In the genomic region with DNA sequence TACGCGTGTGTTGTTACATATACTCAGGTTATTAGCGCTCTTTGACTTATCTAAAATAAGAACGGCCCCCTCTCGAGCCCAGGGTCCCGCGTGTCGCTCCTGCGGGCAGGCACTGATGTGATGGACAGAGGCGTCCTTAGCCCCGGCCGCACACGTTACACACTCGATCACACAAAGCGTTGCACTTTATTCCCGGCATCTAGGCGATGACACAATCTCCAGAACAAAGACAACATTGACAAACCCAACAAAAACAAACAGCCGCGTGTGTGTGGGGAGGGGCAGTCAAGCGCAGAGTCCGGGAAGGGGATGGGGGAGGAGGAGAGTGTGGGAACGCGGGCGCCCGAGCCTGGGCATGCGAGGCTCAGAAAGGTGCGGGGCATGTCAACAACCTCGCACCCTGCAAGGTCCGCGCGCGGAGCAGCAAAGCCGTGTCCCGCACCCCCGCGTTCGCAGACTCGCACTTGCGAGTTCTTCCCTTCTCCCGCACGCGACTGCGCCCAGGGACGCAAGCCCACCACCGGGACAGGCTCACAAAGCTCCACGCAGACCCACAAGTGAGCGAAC, we compare ENCODE assay signal across 1 cellular context.
TF ChIP-seq lines count a peak whose summit lies in the region.

No MANE protein-coding gene starts in this region.

TF ChIP-seq in neural cell, 6 proteins besides CTCF, POLR2A, EP300 and RAD21:
- TF ChIP-seq, protein P1, sequence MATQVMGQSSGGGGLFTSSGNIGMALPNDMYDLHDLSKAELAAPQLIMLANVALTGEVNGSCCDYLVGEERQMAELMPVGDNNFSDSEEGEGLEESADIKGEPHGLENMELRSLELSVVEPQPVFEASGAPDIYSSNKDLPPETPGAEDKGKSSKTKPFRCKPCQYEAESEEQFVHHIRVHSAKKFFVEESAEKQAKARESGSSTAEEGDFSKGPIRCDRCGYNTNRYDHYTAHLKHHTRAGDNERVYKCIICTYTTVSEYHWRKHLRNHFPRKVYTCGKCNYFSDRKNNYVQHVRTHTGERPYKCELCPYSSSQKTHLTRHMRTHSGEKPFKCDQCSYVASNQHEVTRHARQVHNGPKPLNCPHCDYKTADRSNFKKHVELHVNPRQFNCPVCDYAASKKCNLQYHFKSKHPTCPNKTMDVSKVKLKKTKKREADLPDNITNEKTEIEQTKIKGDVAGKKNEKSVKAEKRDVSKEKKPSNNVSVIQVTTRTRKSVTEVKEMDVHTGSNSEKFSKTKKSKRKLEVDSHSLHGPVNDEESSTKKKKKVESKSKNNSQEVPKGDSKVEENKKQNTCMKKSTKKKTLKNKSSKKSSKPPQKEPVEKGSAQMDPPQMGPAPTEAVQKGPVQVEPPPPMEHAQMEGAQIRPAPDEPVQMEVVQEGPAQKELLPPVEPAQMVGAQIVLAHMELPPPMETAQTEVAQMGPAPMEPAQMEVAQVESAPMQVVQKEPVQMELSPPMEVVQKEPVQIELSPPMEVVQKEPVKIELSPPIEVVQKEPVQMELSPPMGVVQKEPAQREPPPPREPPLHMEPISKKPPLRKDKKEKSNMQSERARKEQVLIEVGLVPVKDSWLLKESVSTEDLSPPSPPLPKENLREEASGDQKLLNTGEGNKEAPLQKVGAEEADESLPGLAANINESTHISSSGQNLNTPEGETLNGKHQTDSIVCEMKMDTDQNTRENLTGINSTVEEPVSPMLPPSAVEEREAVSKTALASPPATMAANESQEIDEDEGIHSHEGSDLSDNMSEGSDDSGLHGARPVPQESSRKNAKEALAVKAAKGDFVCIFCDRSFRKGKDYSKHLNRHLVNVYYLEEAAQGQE (IDR thresholded peaks at IDR 0.05; ENCODE audit: borderline replicate concordance): no peak
- TF ChIP-seq EZH2 (IDR thresholded peaks at IDR 0.05; ENCODE audit: borderline replicate concordance, insufficient read depth, low read length, poor library complexity, severe bottlenecking) (no peak), TAF1 (IDR thresholded peaks at IDR 0.05; ENCODE audit: low read depth) (no peak), MXI1 (conservative IDR thresholded peaks at IDR 0.05; ENCODE audit: poor library complexity, severe bottlenecking) (peak; percentile 56), POLR2AphosphoS5 (IDR thresholded peaks at IDR 0.05) (peak; percentile 36), SMC3 (conservative IDR thresholded peaks at IDR 0.05; ENCODE audit: poor library complexity) (no peak)
